1 cellular context compared by ENCODE assay signal in the genomic region with DNA sequence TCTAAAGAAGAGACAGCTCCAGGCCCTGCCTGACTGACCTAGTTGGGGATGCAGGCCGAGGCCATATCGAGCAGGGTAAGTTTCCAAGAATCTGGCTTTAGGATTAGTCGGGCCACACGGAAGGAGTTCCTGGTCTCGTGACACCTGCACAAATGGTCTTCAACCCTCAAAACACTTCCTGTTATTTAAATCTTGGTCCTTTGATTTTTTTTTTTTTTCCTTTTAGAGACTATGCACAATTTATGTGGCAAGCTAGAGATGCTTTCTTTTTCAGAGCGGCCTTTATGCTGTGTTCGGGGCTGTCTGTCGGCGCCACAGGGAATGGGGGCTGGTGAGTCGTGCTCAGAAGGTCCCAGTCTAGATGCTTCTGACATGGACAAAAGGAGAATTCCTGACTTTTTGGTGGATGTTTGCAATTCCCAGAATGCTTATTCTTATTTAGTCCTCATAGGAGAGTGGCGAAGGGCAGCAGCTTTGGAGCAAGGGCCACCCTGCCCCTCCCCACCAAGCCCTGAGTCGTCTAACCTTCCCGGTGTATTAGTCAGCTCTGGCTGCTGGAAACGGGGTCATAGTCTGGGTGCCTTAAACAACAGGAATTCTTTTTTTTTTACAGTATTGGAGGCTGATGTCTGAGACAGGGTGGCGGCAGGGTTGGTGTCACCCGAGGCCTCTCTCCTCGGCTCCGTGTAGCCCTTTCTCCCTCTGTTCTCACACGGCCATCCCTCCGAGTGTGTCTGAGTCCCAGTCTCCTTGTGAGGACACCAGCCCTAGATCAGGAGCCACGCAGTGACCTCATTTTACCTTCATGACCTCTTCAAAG.
TF ChIP-seq lines count a peak whose summit lies in the region.

No MANE protein-coding gene starts in this region.

TF ChIP-seq in HepG2, 621 proteins besides CTCF, POLR2A, EP300 and RAD21 (continued from another document and continues in another):
- peak; percentile 38; the same call in 1 of the 2 replicates for TF ChIP-seq KDM2A (CRISPR knock-in tag; IDR thresholded peaks at IDR 0.05; ENCODE audit: borderline replicate concordance, low read depth)
- TF ChIP-seq, protein P1, sequence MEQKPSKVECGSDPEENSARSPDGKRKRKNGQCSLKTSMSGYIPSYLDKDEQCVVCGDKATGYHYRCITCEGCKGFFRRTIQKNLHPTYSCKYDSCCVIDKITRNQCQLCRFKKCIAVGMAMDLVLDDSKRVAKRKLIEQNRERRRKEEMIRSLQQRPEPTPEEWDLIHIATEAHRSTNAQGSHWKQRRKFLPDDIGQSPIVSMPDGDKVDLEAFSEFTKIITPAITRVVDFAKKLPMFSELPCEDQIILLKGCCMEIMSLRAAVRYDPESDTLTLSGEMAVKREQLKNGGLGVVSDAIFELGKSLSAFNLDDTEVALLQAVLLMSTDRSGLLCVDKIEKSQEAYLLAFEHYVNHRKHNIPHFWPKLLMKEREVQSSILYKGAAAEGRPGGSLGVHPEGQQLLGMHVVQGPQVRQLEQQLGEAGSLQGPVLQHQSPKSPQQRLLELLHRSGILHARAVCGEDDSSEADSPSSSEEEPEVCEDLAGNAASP (CRISPR knock-in tag; IDR thresholded peaks at IDR 0.05; ENCODE audit: borderline replicate concordance) = peak; percentile 66; the same call in 1 of the 2 replicates
- TF ChIP-seq, protein P2, sequence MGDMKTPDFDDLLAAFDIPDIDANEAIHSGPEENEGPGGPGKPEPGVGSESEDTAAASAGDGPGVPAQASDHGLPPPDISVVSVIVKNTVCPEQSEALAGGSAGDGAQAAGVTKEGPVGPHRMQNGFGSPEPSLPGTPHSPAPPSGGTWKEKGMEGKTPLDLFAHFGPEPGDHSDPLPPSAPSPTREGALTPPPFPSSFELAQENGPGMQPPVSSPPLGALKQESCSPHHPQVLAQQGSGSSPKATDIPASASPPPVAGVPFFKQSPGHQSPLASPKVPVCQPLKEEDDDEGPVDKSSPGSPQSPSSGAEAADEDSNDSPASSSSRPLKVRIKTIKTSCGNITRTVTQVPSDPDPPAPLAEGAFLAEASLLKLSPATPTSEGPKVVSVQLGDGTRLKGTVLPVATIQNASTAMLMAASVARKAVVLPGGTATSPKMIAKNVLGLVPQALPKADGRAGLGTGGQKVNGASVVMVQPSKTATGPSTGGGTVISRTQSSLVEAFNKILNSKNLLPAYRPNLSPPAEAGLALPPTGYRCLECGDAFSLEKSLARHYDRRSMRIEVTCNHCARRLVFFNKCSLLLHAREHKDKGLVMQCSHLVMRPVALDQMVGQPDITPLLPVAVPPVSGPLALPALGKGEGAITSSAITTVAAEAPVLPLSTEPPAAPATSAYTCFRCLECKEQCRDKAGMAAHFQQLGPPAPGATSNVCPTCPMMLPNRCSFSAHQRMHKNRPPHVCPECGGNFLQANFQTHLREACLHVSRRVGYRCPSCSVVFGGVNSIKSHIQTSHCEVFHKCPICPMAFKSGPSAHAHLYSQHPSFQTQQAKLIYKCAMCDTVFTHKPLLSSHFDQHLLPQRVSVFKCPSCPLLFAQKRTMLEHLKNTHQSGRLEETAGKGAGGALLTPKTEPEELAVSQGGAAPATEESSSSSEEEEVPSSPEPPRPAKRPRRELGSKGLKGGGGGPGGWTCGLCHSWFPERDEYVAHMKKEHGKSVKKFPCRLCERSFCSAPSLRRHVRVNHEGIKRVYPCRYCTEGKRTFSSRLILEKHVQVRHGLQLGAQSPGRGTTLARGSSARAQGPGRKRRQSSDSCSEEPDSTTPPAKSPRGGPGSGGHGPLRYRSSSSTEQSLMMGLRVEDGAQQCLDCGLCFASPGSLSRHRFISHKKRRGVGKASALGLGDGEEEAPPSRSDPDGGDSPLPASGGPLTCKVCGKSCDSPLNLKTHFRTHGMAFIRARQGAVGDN (CRISPR knock-in tag; IDR thresholded peaks at IDR 0.05) = peak; percentile 11
- TF ChIP-seq, protein P3, sequence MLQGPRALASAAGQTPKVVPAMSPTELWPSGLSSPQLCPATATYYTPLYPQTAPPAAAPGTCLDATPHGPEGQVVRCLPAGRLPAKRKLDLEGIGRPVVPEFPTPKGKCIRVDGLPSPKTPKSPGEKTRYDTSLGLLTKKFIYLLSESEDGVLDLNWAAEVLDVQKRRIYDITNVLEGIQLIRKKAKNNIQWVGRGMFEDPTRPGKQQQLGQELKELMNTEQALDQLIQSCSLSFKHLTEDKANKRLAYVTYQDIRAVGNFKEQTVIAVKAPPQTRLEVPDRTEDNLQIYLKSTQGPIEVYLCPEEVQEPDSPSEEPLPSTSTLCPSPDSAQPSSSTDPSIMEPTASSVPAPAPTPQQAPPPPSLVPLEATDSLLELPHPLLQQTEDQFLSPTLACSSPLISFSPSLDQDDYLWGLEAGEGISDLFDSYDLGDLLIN (CRISPR knock-in tag; IDR thresholded peaks at IDR 0.05; ENCODE audit: borderline replicate concordance) = no peak
- TF ChIP-seq ZNF720 (CRISPR knock-in tag; IDR thresholded peaks at IDR 0.05) = no peak
- TF ChIP-seq, protein P4, sequence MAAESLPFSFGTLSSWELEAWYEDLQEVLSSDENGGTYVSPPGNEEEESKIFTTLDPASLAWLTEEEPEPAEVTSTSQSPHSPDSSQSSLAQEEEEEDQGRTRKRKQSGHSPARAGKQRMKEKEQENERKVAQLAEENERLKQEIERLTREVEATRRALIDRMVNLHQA (CRISPR knock-in tag; IDR thresholded peaks at IDR 0.05) = no peak
- TF ChIP-seq ZSCAN22 (CRISPR knock-in tag; IDR thresholded peaks at IDR 0.05) = no peak
- peak; percentile 52; the same call in 1 of the 2 replicates for TF ChIP-seq PHF21A (CRISPR knock-in tag; IDR thresholded peaks at IDR 0.05)
- TF ChIP-seq KAT8 (CRISPR knock-in tag; IDR thresholded peaks at IDR 0.05) = no peak
- peak; percentile 51; the same call in 1 of the 2 replicates for TF ChIP-seq ETV5 (CRISPR knock-in tag; IDR thresholded peaks at IDR 0.05; ENCODE audit: borderline replicate concordance)
- TF ChIP-seq, protein P5, sequence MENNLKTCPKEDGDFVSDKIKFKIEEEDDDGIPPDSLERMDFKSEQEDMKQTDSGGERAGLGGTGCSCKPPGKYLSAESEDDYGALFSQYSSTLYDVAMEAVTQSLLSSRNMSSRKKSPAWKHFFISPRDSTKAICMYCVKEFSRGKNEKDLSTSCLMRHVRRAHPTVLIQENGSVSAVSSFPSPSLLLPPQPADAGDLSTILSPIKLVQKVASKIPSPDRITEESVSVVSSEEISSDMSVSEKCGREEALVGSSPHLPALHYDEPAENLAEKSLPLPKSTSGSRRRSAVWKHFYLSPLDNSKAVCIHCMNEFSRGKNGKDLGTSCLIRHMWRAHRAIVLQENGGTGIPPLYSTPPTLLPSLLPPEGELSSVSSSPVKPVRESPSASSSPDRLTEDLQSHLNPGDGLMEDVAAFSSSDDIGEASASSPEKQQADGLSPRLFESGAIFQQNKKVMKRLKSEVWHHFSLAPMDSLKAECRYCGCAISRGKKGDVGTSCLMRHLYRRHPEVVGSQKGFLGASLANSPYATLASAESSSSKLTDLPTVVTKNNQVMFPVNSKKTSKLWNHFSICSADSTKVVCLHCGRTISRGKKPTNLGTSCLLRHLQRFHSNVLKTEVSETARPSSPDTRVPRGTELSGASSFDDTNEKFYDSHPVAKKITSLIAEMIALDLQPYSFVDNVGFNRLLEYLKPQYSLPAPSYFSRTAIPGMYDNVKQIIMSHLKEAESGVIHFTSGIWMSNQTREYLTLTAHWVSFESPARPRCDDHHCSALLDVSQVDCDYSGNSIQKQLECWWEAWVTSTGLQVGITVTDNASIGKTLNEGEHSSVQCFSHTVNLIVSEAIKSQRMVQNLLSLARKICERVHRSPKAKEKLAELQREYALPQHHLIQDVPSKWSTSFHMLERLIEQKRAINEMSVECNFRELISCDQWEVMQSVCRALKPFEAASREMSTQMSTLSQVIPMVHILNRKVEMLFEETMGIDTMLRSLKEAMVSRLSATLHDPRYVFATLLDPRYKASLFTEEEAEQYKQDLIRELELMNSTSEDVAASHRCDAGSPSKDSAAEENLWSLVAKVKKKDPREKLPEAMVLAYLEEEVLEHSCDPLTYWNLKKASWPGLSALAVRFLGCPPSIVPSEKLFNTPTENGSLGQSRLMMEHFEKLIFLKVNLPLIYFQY (CRISPR knock-in tag; IDR thresholded peaks at IDR 0.05; ENCODE audit: borderline replicate concordance) = no peak
- TF ChIP-seq MAFG (CRISPR knock-in tag; IDR thresholded peaks at IDR 0.05) = no peak
- TF ChIP-seq NBN (conservative IDR thresholded peaks at IDR 0.05) = no peak
- no peak for TF ChIP-seq LCORL (IDR thresholded peaks at IDR 0.05)
- peak; percentile 51; the same call in 1 of the 2 replicates for TF ChIP-seq LCORL (CRISPR knock-in tag; IDR thresholded peaks at IDR 0.05)
- TF ChIP-seq HNRNPL (IDR thresholded peaks at IDR 0.05; ENCODE audit: low read depth, low read length) = no peak
- TF ChIP-seq ZNF713 (CRISPR knock-in tag; IDR thresholded peaks at IDR 0.05) = no peak
- TF ChIP-seq, protein P6, sequence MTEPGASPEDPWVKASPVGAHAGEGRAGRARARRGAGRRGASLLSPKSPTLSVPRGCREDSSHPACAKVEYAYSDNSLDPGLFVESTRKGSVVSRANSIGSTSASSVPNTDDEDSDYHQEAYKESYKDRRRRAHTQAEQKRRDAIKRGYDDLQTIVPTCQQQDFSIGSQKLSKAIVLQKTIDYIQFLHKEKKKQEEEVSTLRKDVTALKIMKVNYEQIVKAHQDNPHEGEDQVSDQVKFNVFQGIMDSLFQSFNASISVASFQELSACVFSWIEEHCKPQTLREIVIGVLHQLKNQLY (CRISPR knock-in tag; IDR thresholded peaks at IDR 0.05) = no peak
- TF ChIP-seq RFX3 (CRISPR knock-in tag; IDR thresholded peaks at IDR 0.05) = no peak
- TF ChIP-seq, protein P7, sequence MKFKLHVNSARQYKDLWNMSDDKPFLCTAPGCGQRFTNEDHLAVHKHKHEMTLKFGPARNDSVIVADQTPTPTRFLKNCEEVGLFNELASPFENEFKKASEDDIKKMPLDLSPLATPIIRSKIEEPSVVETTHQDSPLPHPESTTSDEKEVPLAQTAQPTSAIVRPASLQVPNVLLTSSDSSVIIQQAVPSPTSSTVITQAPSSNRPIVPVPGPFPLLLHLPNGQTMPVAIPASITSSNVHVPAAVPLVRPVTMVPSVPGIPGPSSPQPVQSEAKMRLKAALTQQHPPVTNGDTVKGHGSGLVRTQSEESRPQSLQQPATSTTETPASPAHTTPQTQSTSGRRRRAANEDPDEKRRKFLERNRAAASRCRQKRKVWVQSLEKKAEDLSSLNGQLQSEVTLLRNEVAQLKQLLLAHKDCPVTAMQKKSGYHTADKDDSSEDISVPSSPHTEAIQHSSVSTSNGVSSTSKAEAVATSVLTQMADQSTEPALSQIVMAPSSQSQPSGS (CRISPR knock-in tag; IDR thresholded peaks at IDR 0.05) = no peak
- 0 out of 2 replicates have a peak, but pooled peaks have one; percentile 9 for TF ChIP-seq ZNF607 (CRISPR knock-in tag; IDR thresholded peaks at IDR 0.05; ENCODE audit: borderline replicate concordance)
- TF ChIP-seq BORCS8-MEF2B (CRISPR knock-in tag; IDR thresholded peaks at IDR 0.05) = no peak
- TF ChIP-seq ZNF256 (CRISPR knock-in tag; conservative IDR thresholded peaks at IDR 0.05) = no peak
- TF ChIP-seq FOXK2 (IDR thresholded peaks at IDR 0.05) = no peak
- TF ChIP-seq ZBTB1 (CRISPR knock-in tag; IDR thresholded peaks at IDR 0.05; ENCODE audit: borderline replicate concordance) = no peak
- TF ChIP-seq, protein P8, sequence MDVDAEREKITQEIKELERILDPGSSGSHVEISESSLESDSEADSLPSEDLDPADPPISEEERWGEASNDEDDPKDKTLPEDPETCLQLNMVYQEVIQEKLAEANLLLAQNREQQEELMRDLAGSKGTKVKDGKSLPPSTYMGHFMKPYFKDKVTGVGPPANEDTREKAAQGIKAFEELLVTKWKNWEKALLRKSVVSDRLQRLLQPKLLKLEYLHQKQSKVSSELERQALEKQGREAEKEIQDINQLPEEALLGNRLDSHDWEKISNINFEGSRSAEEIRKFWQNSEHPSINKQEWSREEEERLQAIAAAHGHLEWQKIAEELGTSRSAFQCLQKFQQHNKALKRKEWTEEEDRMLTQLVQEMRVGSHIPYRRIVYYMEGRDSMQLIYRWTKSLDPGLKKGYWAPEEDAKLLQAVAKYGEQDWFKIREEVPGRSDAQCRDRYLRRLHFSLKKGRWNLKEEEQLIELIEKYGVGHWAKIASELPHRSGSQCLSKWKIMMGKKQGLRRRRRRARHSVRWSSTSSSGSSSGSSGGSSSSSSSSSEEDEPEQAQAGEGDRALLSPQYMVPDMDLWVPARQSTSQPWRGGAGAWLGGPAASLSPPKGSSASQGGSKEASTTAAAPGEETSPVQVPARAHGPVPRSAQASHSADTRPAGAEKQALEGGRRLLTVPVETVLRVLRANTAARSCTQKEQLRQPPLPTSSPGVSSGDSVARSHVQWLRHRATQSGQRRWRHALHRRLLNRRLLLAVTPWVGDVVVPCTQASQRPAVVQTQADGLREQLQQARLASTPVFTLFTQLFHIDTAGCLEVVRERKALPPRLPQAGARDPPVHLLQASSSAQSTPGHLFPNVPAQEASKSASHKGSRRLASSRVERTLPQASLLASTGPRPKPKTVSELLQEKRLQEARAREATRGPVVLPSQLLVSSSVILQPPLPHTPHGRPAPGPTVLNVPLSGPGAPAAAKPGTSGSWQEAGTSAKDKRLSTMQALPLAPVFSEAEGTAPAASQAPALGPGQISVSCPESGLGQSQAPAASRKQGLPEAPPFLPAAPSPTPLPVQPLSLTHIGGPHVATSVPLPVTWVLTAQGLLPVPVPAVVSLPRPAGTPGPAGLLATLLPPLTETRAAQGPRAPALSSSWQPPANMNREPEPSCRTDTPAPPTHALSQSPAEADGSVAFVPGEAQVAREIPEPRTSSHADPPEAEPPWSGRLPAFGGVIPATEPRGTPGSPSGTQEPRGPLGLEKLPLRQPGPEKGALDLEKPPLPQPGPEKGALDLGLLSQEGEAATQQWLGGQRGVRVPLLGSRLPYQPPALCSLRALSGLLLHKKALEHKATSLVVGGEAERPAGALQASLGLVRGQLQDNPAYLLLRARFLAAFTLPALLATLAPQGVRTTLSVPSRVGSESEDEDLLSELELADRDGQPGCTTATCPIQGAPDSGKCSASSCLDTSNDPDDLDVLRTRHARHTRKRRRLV (CRISPR knock-in tag; IDR thresholded peaks at IDR 0.05) = no peak
- TF ChIP-seq ZNF501 (CRISPR knock-in tag; IDR thresholded peaks at IDR 0.05) = no peak; the same call in 1 of the 2 replicates
- TF ChIP-seq, protein P9, sequence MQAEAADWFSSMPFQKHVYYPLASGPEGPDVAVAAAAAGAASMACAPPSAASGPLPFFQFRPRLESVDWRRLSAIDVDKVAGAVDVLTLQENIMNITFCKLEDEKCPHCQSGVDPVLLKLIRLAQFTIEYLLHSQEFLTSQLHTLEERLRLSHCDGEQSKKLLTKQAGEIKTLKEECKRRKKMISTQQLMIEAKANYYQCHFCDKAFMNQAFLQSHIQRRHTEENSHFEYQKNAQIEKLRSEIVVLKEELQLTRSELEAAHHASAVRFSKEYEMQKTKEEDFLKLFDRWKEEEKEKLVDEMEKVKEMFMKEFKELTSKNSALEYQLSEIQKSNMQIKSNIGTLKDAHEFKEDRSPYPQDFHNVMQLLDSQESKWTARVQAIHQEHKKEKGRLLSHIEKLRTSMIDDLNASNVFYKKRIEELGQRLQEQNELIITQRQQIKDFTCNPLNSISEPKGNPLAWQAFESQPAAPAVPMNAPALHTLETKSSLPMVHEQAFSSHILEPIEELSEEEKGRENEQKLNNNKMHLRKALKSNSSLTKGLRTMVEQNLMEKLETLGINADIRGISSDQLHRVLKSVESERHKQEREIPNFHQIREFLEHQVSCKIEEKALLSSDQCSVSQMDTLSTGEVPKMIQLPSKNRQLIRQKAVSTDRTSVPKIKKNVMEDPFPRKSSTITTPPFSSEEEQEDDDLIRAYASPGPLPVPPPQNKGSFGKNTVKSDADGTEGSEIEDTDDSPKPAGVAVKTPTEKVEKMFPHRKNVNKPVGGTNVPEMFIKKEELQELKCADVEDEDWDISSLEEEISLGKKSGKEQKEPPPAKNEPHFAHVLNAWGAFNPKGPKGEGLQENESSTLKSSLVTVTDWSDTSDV (CRISPR knock-in tag; IDR thresholded peaks at IDR 0.05) = no peak
- TF ChIP-seq POLR2AphosphoS5 (IDR thresholded peaks at IDR 0.05; ENCODE audit: low read depth, low read length) = no peak
